1 cellular context compared by ENCODE assay signal in genomic region chr2:85931180-85931579, GRCh38.
TF ChIP-seq lines count a peak whose summit lies in the region.

No MANE protein-coding gene starts in this region.

TF ChIP-seq in K562, 482 proteins besides CTCF, POLR2A, EP300 and RAD21:
- TF ChIP-seq EGR1 (conservative IDR thresholded peaks at IDR 0.05) = 0 out of 2 replicates have a peak, but pooled peaks have one; percentile 8
TF ChIP-seq in K562: peak in this region for 1; not testable (repeated sequence) for 481.
